9 cellular contexts compared by ENCODE assay signal in the genomic region with DNA sequence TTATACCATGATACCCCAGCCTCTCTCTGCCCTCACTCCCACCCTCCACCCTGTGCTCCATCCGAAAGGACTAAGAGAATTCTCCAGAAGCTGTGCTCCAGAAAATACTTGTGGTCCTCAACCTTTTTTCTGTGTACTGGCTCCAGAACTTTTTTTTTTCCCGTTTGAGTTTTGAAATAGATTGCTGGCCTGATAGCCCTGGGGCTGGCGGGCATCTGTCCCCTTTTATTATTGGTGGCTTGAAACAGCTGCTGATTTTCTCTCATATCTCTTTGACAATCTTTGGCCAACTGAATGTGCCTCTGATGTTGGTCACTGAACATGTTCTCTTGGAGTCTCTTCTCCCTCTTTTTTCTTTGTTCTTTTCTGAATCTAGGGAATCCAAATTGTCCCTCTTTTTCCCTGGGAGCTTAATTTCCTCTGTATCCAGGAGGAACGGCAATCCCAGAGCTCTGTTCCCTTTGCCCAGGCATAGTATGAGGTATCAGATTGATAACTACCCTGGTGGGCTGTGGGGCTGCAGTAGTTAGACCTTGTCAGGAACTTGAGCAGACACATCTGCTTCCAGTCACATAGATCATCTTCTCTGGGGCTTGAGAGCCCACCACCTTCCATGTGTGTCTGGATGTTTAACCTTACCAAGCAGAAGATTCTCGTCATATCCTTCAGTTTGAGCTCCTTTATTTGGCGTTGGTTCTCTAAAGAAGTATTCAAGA. TPM values are rescaled to one million over a fixed set of nuclear protein-coding genes. Genes with fewer than 3 reads are reported as not detected.
DNase-seq lines count a peak whose midpoint lies in the region; ATAC-seq, FAIRE-seq and TF ChIP-seq lines count a peak whose summit lies in the region.
"Had no signal": no experiment of that assay in that cellular context is flagged by ENCODE, and none has a peak within 500 bp of the region (broad histone marks: within the 10 kb centered on the region; RNA-seq: fewer than 3 reads in every experiment).

No MANE protein-coding gene starts in this region.

- no peak for DNase-seq in GM23338 (ENCODE audit: low spot score)
- no peak for DNase-seq in foreskin fibroblast
- no peak for DNase-seq in RCC 7860 (ENCODE audit: low spot score)
- no peak for DNase-seq in GM12891 (ENCODE audit: insufficient read length, low spot score)
- DNase-seq in retina = no peak
- no peak for DNase-seq in activated CD4-positive, alpha-beta T cell treated with anti-CD3 and anti-CD28 coated beads, Interleukin-2, amount 50 U/mL, for 1 hour
- DNase-seq: NCI-H1436 treated with DMSO at 0.1 percent for 48 hours had no signal

- H3K4me3 ChIP-seq in GM23338 (peak overlapping the region; percentile 82; the same call in 1 of the 2 replicates), WI38 (ENCODE audit: low read depth, low read length) (peak overlapping the region; percentile 92), foreskin fibroblast (ENCODE audit: low read depth in 1 of 2, low read length in 2 of 2) (peak overlapping the region; percentile 90 to 92), skeletal muscle tissue (ENCODE audit: low read length in 3 of 3) (peak overlapping the region; percentile 79 to 86 (median 84))

- H4K20me1 ChIP-seq in GM23338 (replicated peaks; ENCODE audit: insufficient read depth) = 0 out of 2 replicates have a peak, but pooled peaks cover 3% of the 10 kb centered on the region

- peaks cover 16% of the 10 kb centered on the region for H3K4me1 Mint-ChIP-seq in GM23338

- no peaks in the 10 kb centered on the region for H3K9me3 ChIP-seq in skeletal muscle tissue (ENCODE audit: control insufficient read depth in 3 of 3, low read length in 3 of 3)

- H3K27ac ChIP-seq in GM23338 (ENCODE audit: low read depth) (no peak overlapping the region), skeletal muscle tissue (ENCODE audit: low read depth, low read length) (peak overlapping the region; percentile 92)

- FAIRE-seq in RCC 7860 (lab: Jason Lieb, UNC) (no peak), GM12891 (lab: Jason Lieb, UNC) (no peak)

- H3K27ac Mint-ChIP-seq in GM23338 = no peak overlapping the region

- H3K27me3 Mint-ChIP-seq in GM23338 (ENCODE audit: insufficient read depth, low read depth, poor library complexity) = peaks cover 5% of the 10 kb centered on the region

- H3K9me3 Mint-ChIP-seq in GM23338 = peaks cover 8% of the 10 kb centered on the region; the same call in 2 of the 3 replicates

- H3K9ac ChIP-seq in skeletal muscle tissue (ENCODE audit: low read depth in 1 of 3, low read length in 3 of 3) = peak overlapping the region; percentile 80 to 99 (median 90)

- H3K79me2 ChIP-seq in GM23338 (replicated peaks; ENCODE audit: insufficient read depth) = peaks cover 25% of the 10 kb centered on the region

- H3K4me1 ChIP-seq in GM23338 (ENCODE audit: insufficient read depth) = peaks cover 12% of the 10 kb centered on the region
- H3K4me1 ChIP-seq in skeletal muscle tissue (ENCODE audit: control insufficient read depth in 3 of 3, insufficient read depth in 3 of 3, low read length in 3 of 3) = peaks cover 39 to 52% (median 43%) of the 10 kb centered on the region in 3 donors

- H3K36me3 ChIP-seq in GM23338 (ENCODE audit: insufficient read depth) = no peaks in the 10 kb centered on the region
- peaks cover 8 to 14% (median 9%) of the 10 kb centered on the region in 3 donors for H3K36me3 ChIP-seq in skeletal muscle tissue (ENCODE audit: control insufficient read depth in 3 of 3, insufficient read depth in 3 of 3, low read length in 3 of 3)

- TF ChIP-seq CTCF in GM23338 (conservative IDR thresholded peaks at IDR 0.05; ENCODE audit: low read depth in 2 of 2) = no peak
- TF ChIP-seq CTCF in WI38 (IDR thresholded peaks at IDR 0.05; ENCODE audit: low read depth, low read length) = no peak
- TF ChIP-seq CTCF in foreskin fibroblast (IDR thresholded peaks at IDR 0.05; ENCODE audit: low read depth, low read length) = no peak

- peaks cover 5% of the 10 kb centered on the region; the same call in 1 of the 2 replicates for H3F3A ChIP-seq in GM23338 (replicated peaks; ENCODE audit: low read depth)

- H3K36me3 Mint-ChIP-seq in GM23338 (ENCODE audit: low read depth) = peaks cover 8% of the 10 kb centered on the region

- peak overlapping the region; percentile 88 for H3K4me3 Mint-ChIP-seq in GM23338

- no peaks in the 10 kb centered on the region for H3K27me3 ChIP-seq in GM23338 (ENCODE audit: insufficient read depth)
- no peaks in the 10 kb centered on the region for H3K27me3 ChIP-seq in skeletal muscle tissue (ENCODE audit: control insufficient read depth in 3 of 3, insufficient read depth in 3 of 3, low read length in 3 of 3)

- no peak for ATAC-seq in GM23338

- H3K9me2 ChIP-seq in GM23338 (ENCODE audit: insufficient read depth) = no peaks in the 10 kb centered on the region

- peak overlapping the region; percentile 85; the same call in 1 of the 2 replicates for H3K4me2 ChIP-seq in GM23338

- H2AFZ ChIP-seq in GM23338 = no peak overlapping the region

- TF ChIP-seq POLR2A in GM12891 (IDR thresholded peaks at IDR 0.05; ENCODE audit: low read depth, low read length) = no peak

TF ChIP-seq in GM23338, 12 proteins besides CTCF, POLR2A, EP300 and RAD21 (continues in another document):
- TF ChIP-seq, protein P1, sequence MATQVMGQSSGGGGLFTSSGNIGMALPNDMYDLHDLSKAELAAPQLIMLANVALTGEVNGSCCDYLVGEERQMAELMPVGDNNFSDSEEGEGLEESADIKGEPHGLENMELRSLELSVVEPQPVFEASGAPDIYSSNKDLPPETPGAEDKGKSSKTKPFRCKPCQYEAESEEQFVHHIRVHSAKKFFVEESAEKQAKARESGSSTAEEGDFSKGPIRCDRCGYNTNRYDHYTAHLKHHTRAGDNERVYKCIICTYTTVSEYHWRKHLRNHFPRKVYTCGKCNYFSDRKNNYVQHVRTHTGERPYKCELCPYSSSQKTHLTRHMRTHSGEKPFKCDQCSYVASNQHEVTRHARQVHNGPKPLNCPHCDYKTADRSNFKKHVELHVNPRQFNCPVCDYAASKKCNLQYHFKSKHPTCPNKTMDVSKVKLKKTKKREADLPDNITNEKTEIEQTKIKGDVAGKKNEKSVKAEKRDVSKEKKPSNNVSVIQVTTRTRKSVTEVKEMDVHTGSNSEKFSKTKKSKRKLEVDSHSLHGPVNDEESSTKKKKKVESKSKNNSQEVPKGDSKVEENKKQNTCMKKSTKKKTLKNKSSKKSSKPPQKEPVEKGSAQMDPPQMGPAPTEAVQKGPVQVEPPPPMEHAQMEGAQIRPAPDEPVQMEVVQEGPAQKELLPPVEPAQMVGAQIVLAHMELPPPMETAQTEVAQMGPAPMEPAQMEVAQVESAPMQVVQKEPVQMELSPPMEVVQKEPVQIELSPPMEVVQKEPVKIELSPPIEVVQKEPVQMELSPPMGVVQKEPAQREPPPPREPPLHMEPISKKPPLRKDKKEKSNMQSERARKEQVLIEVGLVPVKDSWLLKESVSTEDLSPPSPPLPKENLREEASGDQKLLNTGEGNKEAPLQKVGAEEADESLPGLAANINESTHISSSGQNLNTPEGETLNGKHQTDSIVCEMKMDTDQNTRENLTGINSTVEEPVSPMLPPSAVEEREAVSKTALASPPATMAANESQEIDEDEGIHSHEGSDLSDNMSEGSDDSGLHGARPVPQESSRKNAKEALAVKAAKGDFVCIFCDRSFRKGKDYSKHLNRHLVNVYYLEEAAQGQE (IDR thresholded peaks at IDR 0.05; ENCODE audit: unreplicated experiment) = no peak
- TF ChIP-seq JUNB (IDR thresholded peaks at IDR 0.05; ENCODE audit: unreplicated experiment) = no peak
- TF ChIP-seq NANOG (IDR thresholded peaks at IDR 0.05; ENCODE audit: borderline replicate concordance) = no peak
- TF ChIP-seq STAT1 (IDR thresholded peaks at IDR 0.05; ENCODE audit: unreplicated experiment) = no peak

TF ChIP-seq in GM12891, 5 proteins besides CTCF, POLR2A, EP300 and RAD21:
- no peak for TF ChIP-seq POLR2AphosphoS5 (IDR thresholded peaks at IDR 0.05; ENCODE audit: low read depth, low read length)
- TF ChIP-seq SPI1 (IDR thresholded peaks at IDR 0.05; ENCODE audit: low read depth, low read length) = no peak
- TF ChIP-seq TAF1 (IDR thresholded peaks at IDR 0.05; ENCODE audit: low read depth, low read length) = no peak
- TF ChIP-seq POU2F2 (IDR thresholded peaks at IDR 0.05; ENCODE audit: low read depth, low read length) = no peak
- no peak for TF ChIP-seq PAX5 (IDR thresholded peaks at IDR 0.05; ENCODE audit: insufficient read depth, low read length, severe bottlenecking)
TF ChIP-seq in GM12891: peak in this region for 0.

RNA-seq across cellular contexts. Expression of a gene that starts 1.6 kb away (rescaled TPM):
- total RNA-seq in GM23338 (2014; rRNA removed; shearing (Covaris generic)) = 8.7 and 9.7 TPM in 2 replicates
- polyA plus RNA-seq in GM23338 (2016; fragmentation: Nextera tagmentation; extraction: Ambion mirVana) = 4.8 and 5.1 TPM in 2 replicates
- 2.6 TPM for total RNA-seq in skeletal muscle tissue
- polyA plus RNA-seq in GM12891 (2012; ENCODE audit: low read depth, missing spikeins) = 7.4 TPM

RNA-seq across cellular contexts. Expression of a gene that starts 46.4 kb away (rescaled TPM):
- total RNA-seq in GM23338 (2014; rRNA removed; shearing (Covaris generic)) = 5.7 and 7.2 TPM in 2 replicates
- polyA plus RNA-seq in GM23338 (2016; fragmentation: Nextera tagmentation; extraction: Ambion mirVana) = 3.2 and 5.1 TPM in 2 replicates
- 5.2 TPM for total RNA-seq in skeletal muscle tissue
- 27.6 TPM for polyA plus RNA-seq in GM12891 (2012; ENCODE audit: low read depth, missing spikeins)
